Comparison of ENCODE assay signal across 32 cellular contexts in genomic region chr1:239240736-239241135, GRCh38.
"Had no signal": no experiment of that assay in that cellular context is flagged by ENCODE, and none has a peak within 500 bp of the region (broad histone marks: within the 10 kb centered on the region; RNA-seq: fewer than 3 reads in every experiment).

No MANE protein-coding gene starts in this region.

- H3K27ac ChIP-seq: adrenal gland, body of pancreas, brain microvascular endothelial cell, breast epithelium, VCaP had no signal

- H3K4me1 ChIP-seq: adrenal gland, body of pancreas, breast epithelium had no signal

- H3K4me3 ChIP-seq: adrenal gland, body of pancreas, breast epithelium had no signal

- H3K9me3 ChIP-seq: adrenal gland, body of pancreas, breast epithelium had no signal

- H3K36me3 ChIP-seq: adrenal gland, brain microvascular endothelial cell, breast epithelium had no signal

- FAIRE-seq: astrocyte had no signal

- ATAC-seq: activated CD8-positive, alpha-beta T cell treated with anti-CD3 and anti-CD28 coated beads for 36 hours; activated naive CD4-positive, alpha-beta T cell treated with anti-CD3 and anti-CD28 coated beads, Interleukin-2, amount 50 U/mL, for 72 hours; activated T-cell treated with anti-CD3 and anti-CD28 coated beads, Interleukin-2, amount 50 U/mL, for 4 hours; activated T-cell treated with anti-CD3 and anti-CD28 coated beads, Interleukin-2, amount 50 U/mL, for 72 hours; activated T-helper 17 cell treated with anti-CD3 and anti-CD28 coated beads, Interleukin-2, amount 50 U/mL, for 72 hours; body of pancreas had no signal

- DNase-seq: activated B cell treated with CpG ODN at 0.5 μM for 24 hours; activated CD4-positive, alpha-beta memory T cell treated with anti-CD3 and anti-CD28 coated beads for 36 hours; activated CD4-positive, alpha-beta T cell treated with anti-CD3 and anti-CD28 coated beads for 4 hours; activated CD4-positive, alpha-beta T cell treated with anti-CD3 and anti-CD28 coated beads, Interleukin-2, amount 10 ng/mL, durations not matched to agents 24 days and 14 days; activated CD4-positive, alpha-beta T cell treated with anti-CD3 and anti-CD28 coated beads, Interleukin-2, amount 50 U/mL, for 1 hour; activated CD4-positive, alpha-beta T cell treated with anti-CD3 and anti-CD28 coated beads, Interleukin-2, amount 50 U/mL, for 4 hours; activated CD4-positive, CD25-positive, alpha-beta regulatory T cell treated with anti-CD3 and anti-CD28 coated beads, Interleukin-2, amount 50 U/mL, for 72 hours; activated CD8-positive, alpha-beta memory T cell treated with anti-CD3 and anti-CD28 coated beads, Interleukin-2, amount 50 U/mL, for 4 hours; activated CD8-positive, alpha-beta T cell treated with anti-CD3 and anti-CD28 coated beads for 36 hours; activated effector memory CD4-positive, alpha-beta T cell treated with anti-CD3 and anti-CD28 coated beads, Interleukin-2, amount 50 U/mL, for 16 hours; activated gamma-delta T cell treated with Interleukin-2 at 50 U/mL for 16 hours; activated naive CD4-positive, alpha-beta T cell; activated naive CD4-positive, alpha-beta T cell treated with anti-CD3 and anti-CD28 coated beads for 36 hours; activated naive CD4-positive, alpha-beta T cell treated with anti-CD3 and anti-CD28 coated beads, Interleukin-2, amount 50 U/mL, for 16 hours; activated naive CD8-positive, alpha-beta T cell treated with anti-CD3 and anti-CD28 coated beads for 36 hours; activated T-cell treated with anti-CD3 and anti-CD28 coated beads for 4 hours; activated T-cell treated with anti-CD3 and anti-CD28 coated beads, Interleukin-2, amount 50 U/mL, for 1 hour; activated T-cell treated with anti-CD3 and anti-CD28 coated beads, Interleukin-2, amount 50 U/mL, for 4 hours; activated T-cell treated with anti-CD3 and anti-CD28 coated beads, Interleukin-2, amount 50 U/mL, for 72 hours; adrenal gland; amniotic stem cell; aorta; body of pancreas; brain microvascular endothelial cell; central memory CD4-positive, alpha-beta T cell; T-helper 2 cell; T-helper 9 cell had no signal

- H3K27me3 ChIP-seq: adrenal gland, body of pancreas, brain microvascular endothelial cell, breast epithelium had no signal
